Comparison of ENCODE assay signal across 1 cellular context in genomic region chr20:57435498-57436222, GRCh38.
TF ChIP-seq lines count a peak whose summit lies in the region.

No MANE protein-coding gene starts in this region.

TF ChIP-seq in HepG2, 621 proteins besides CTCF, POLR2A, EP300 and RAD21 (continued from another document and continues in another):
- TF ChIP-seq BCLAF1 (IDR thresholded peaks at IDR 0.05) (no peak), ZNF839 (CRISPR knock-in tag; IDR thresholded peaks at IDR 0.05; ENCODE audit: borderline replicate concordance) (no peak; the same call in 1 of the 2 replicates), ZNF331 (CRISPR knock-in tag; IDR thresholded peaks at IDR 0.05) (peak; percentile 83; the same call in 1 of the 2 replicates), HNF4A (CRISPR knock-in tag; IDR thresholded peaks at IDR 0.05) (0 out of 2 replicates have a peak, but pooled peaks have one; percentile 17), ZNF724P (CRISPR knock-in tag; IDR thresholded peaks at IDR 0.05; ENCODE audit: borderline replicate concordance) (no peak), MYC (CRISPR knock-in tag; IDR thresholded peaks at IDR 0.05; ENCODE audit: borderline replicate concordance) (peak; percentile 52; the same call in 1 of the 2 replicates), MTA3 (CRISPR knock-in tag; IDR thresholded peaks at IDR 0.05) (no peak), ZIK1 (CRISPR knock-in tag; IDR thresholded peaks at IDR 0.05; ENCODE audit: borderline replicate concordance, low read depth) (0 out of 2 replicates have a peak, but pooled peaks have one; percentile 16), ZFP91 (CRISPR knock-in tag; IDR thresholded peaks at IDR 0.05; ENCODE audit: borderline replicate concordance) (peak; percentile 84), PAXIP1 (CRISPR knock-in tag; conservative IDR thresholded peaks at IDR 0.05) (peak; percentile 23; the same call in 1 of the 2 replicates), YEATS2 (CRISPR knock-in tag; IDR thresholded peaks at IDR 0.05; ENCODE audit: borderline replicate concordance) (peak; percentile 55; the same call in 1 of the 2 replicates), IKZF4 (CRISPR knock-in tag; IDR thresholded peaks at IDR 0.05; ENCODE audit: borderline replicate concordance, low read depth, not compliant biosample characterization) (peak; percentile 75), RORA (CRISPR knock-in tag; IDR thresholded peaks at IDR 0.05) (no peak), ZNF772 (CRISPR knock-in tag; IDR thresholded peaks at IDR 0.05) (no peak), ARID2 (CRISPR knock-in tag; IDR thresholded peaks at IDR 0.05; ENCODE audit: borderline replicate concordance) (no peak), ZBED4 (CRISPR knock-in tag; IDR thresholded peaks at IDR 0.05; ENCODE audit: borderline replicate concordance) (peak; percentile 63; the same call in 1 of the 2 replicates), RFX5 (IDR thresholded peaks at IDR 0.05; ENCODE audit: low read depth, low read length) (no peak), SKIL (CRISPR knock-in tag; IDR thresholded peaks at IDR 0.05; ENCODE audit: borderline replicate concordance) (no peak; the same call in 1 of the 2 replicates), ZNF281 (CRISPR knock-in tag; IDR thresholded peaks at IDR 0.05; ENCODE audit: borderline replicate concordance) (no peak), ZNF777 (CRISPR knock-in tag; IDR thresholded peaks at IDR 0.05) (no peak), ZNF776 (CRISPR knock-in tag; IDR thresholded peaks at IDR 0.05) (no peak), ZKSCAN1 (IDR thresholded peaks at IDR 0.05; ENCODE audit: low read length) (no peak), RCOR2 (CRISPR knock-in tag; IDR thresholded peaks at IDR 0.05) (no peak), AGO1 (IDR thresholded peaks at IDR 0.05; ENCODE audit: low read depth, low read length, poor library complexity, severe bottlenecking) (peak; percentile 67), GZF1 (CRISPR knock-in tag; IDR thresholded peaks at IDR 0.05) (0 out of 2 replicates have a peak, but pooled peaks have one; percentile 1), TGIF2 (CRISPR knock-in tag; IDR thresholded peaks at IDR 0.05) (no peak; the same call in 1 of the 2 replicates), ZNF329 (CRISPR knock-in tag; IDR thresholded peaks at IDR 0.05; ENCODE audit: low read depth) (no peak), PRDM4 (CRISPR knock-in tag; IDR thresholded peaks at IDR 0.05; ENCODE audit: borderline replicate concordance) (no peak), FLYWCH1 (CRISPR knock-in tag; IDR thresholded peaks at IDR 0.05) (no peak), ZNF20 (CRISPR knock-in tag; IDR thresholded peaks at IDR 0.05) (no peak), ZNF282 (IDR thresholded peaks at IDR 0.05; ENCODE audit: partially characterized antibody) (no peak), TFE3 (CRISPR knock-in tag; IDR thresholded peaks at IDR 0.05) (no peak), MBD4 (IDR thresholded peaks at IDR 0.05; ENCODE audit: borderline replicate concordance, low read length) (no peak), PITX1 (CRISPR knock-in tag; IDR thresholded peaks at IDR 0.05) (peak; percentile 76), ZFP37 (CRISPR knock-in tag; IDR thresholded peaks at IDR 0.05; ENCODE audit: borderline replicate concordance) (no peak), ZFY (CRISPR knock-in tag; IDR thresholded peaks at IDR 0.05) (0 out of 2 replicates have a peak, but pooled peaks have one; percentile 54), KAT2B (IDR thresholded peaks at IDR 0.05; ENCODE audit: borderline replicate concordance, low read depth, low read length) (no peak), BRCA1 (CRISPR knock-in tag; IDR thresholded peaks at IDR 0.05) (no peak), ZNF891 (CRISPR knock-in tag; IDR thresholded peaks at IDR 0.05) (no peak; the same call in 1 of the 2 replicates), ZNF224 (CRISPR knock-in tag; IDR thresholded peaks at IDR 0.05) (no peak)
